Comparison of ENCODE assay signal across 20 cellular contexts in genomic region chr5:103424008-103424407, GRCh38.
DNase-seq lines count a peak whose midpoint lies in the region; ATAC-seq, FAIRE-seq and TF ChIP-seq lines count a peak whose summit lies in the region.
"Had no signal": no experiment of that assay in that cellular context is flagged by ENCODE, and none has a peak within 500 bp of the region (broad histone marks: within the 10 kb centered on the region; RNA-seq: fewer than 3 reads in every experiment).

No MANE protein-coding gene starts in this region.

- no peaks in the 10 kb centered on the region for H3K4me1 ChIP-seq in right lobe of liver
- H3K4me1 ChIP-seq: HAP-1, pancreas had no signal

- H3K27me3 ChIP-seq in right lobe of liver = no peaks in the 10 kb centered on the region
- H3K27me3 ChIP-seq: body of pancreas, pancreas had no signal

- H3K36me3 ChIP-seq in right lobe of liver = no peaks in the 10 kb centered on the region
- H3K36me3 ChIP-seq: HAP-1, pancreas had no signal

- no peak for ATAC-seq in right lobe of liver
- ATAC-seq: body of pancreas, pancreas had no signal

- H3K27me3 Mint-ChIP-seq in osteocyte (ENCODE audit: unreplicated experiment) = no peaks in the 10 kb centered on the region

- FAIRE-seq in GM12892 (lab: Jason Lieb, UNC) (peak; percentile 53), RCC 7860 (lab: Jason Lieb, UNC) (peak; percentile 94)
- FAIRE-seq: pancreas had no signal

- no peak for TF ChIP-seq CTCF in osteocyte (IDR thresholded peaks at IDR 0.05)
- no peak for TF ChIP-seq CTCF in right lobe of liver (IDR thresholded peaks at IDR 0.05)

- H3K27ac Mint-ChIP-seq in osteocyte (ENCODE audit: unreplicated experiment) = peak overlapping the region; percentile 69
- H3K27ac Mint-ChIP-seq: activated T-helper 1 cell treated with anti-CD3 and anti-CD28 coated beads, Interleukin-12 subunit alpha, Interleukin-12 subunit beta, Interleukin-2, Interleukin-4 antibody, amounts not matched to agents 30 ng/mL and 10 ng/mL and 1 ng/mL, durations not matched to agents 14 hours and 24 hours and 36 hours had no signal

- no peaks in the 10 kb centered on the region for H3K9me3 ChIP-seq in right lobe of liver
- H3K9me3 ChIP-seq: body of pancreas, HAP-1, pancreas had no signal

- no peak for TF ChIP-seq POLR2A in GM12892 (IDR thresholded peaks at IDR 0.05; ENCODE audit: low read depth, low read length)
- TF ChIP-seq POLR2A in right lobe of liver (IDR thresholded peaks at IDR 0.05) = no peak

- no peak overlapping the region for H3K4me3 Mint-ChIP-seq in osteocyte (ENCODE audit: unreplicated experiment)
- H3K4me3 Mint-ChIP-seq: activated T-helper 1 cell treated with anti-CD3 and anti-CD28 coated beads, Interleukin-12 subunit alpha, Interleukin-12 subunit beta, Interleukin-2, Interleukin-4 antibody, amounts not matched to agents 30 ng/mL and 10 ng/mL and 1 ng/mL, durations not matched to agents 14 hours and 24 hours and 36 hours had no signal

- no peaks in the 10 kb centered on the region for H3K36me3 Mint-ChIP-seq in osteocyte (ENCODE audit: unreplicated experiment)

- WGBS in right lobe of liver (ENCODE audit: insufficient coverage, low coverage, low lambda C conversion rate, missing lambda C conversion rate) = 14% methylated on average over 2 of the region's 2 CpGs

- no peak overlapping the region for H3K27ac ChIP-seq in right lobe of liver
- H3K27ac ChIP-seq: body of pancreas, pancreas had no signal

- intact Hi-C loops in right lobe of liver (cut with DNase I) = no loop called here

- H3K9me3 Mint-ChIP-seq in osteocyte (ENCODE audit: unreplicated experiment) = no peaks in the 10 kb centered on the region
- H3K9me3 Mint-ChIP-seq: activated T-helper 1 cell treated with anti-CD3 and anti-CD28 coated beads, Interleukin-12 subunit alpha, Interleukin-12 subunit beta, Interleukin-2, Interleukin-4 antibody, amounts not matched to agents 30 ng/mL and 10 ng/mL and 1 ng/mL, durations not matched to agents 14 hours and 24 hours and 36 hours had no signal

- no peak overlapping the region for H3K4me3 ChIP-seq in right lobe of liver
- H3K4me3 ChIP-seq: body of pancreas, HAP-1, pancreas had no signal

- no peak for DNase-seq in GM12892 (ENCODE audit: insufficient read length)
- DNase-seq in RCC 7860 (ENCODE audit: low spot score) = peak; percentile 60
- DNase-seq in fibroblast of gingiva (ENCODE audit: low read depth) = peak; percentile 62
- DNase-seq in osteocyte (ENCODE audit: extremely low spot score, unreplicated experiment) = no peak
- DNase-seq in SW480 (ENCODE audit: low spot score) = no peak
- no peak for DNase-seq in activated naive CD4-positive, alpha-beta T cell treated with Interleukin-2 at 50 U/mL for 16 hours
- DNase-seq in right lobe of liver = no peak
- no peak for DNase-seq in inferior parietal cortex (ENCODE audit: extremely low spot score)
- DNase-seq: activated CD4-positive, alpha-beta T cell treated with anti-CD3 and anti-CD28 coated beads, Interleukin-2, amount 50 U/mL, for 48 hours; body of pancreas; effector CD4-positive, alpha-beta T cell; islet precursor cell; Kasumi-1; NCI-H146; NCI-H774; pancreas; SIG-M5; substantia nigra had no signal

- peaks cover 60% of the 10 kb centered on the region for H3K4me1 Mint-ChIP-seq in osteocyte (ENCODE audit: unreplicated experiment)

Comparison
In these comparisons a context has a peak if more than half of its experiments do, and no peak if none do; other contexts are left out.
1. DNase-seq: peak in RCC 7860 (single experiment) and fibroblast of gingiva (single experiment); none in GM12892 (single experiment), osteocyte (single experiment), SW480 (single experiment), activated naive CD4-positive, alpha-beta T cell treated with Interleukin-2 at 50 U/mL for 16 hours (single experiment), right lobe of liver (0 of 3) and inferior parietal cortex (single experiment).